Comparison of ENCODE assay signal across 14 cellular contexts in genomic region chr16:17423195-17423594, GRCh38.
"Had no signal": no experiment of that assay in that cellular context is flagged by ENCODE, and none has a peak within 500 bp of the region (broad histone marks: within the 10 kb centered on the region; RNA-seq: fewer than 3 reads in every experiment).

No MANE protein-coding gene starts in this region.

- H3K36me3 Mint-ChIP-seq: activated CD4-positive, alpha-beta memory T cell treated with anti-CD3 and anti-CD28 coated beads for 36 hours; mesothelial cell of epicardium; stimulated activated effector memory CD8-positive, alpha-beta T cell treated with anti-CD3 and anti-CD28 coated beads, Interleukin-12 subunit alpha, Interleukin-12 subunit beta, amount 100 ng/mL, for 72 hours had no signal

- H3K9me3 ChIP-seq: pancreas had no signal

- H3K4me1 ChIP-seq: lower lobe of right lung, pancreas had no signal

- H3K4me3 ChIP-seq: lower lobe of right lung, pancreas had no signal

- H3K9me3 Mint-ChIP-seq: activated CD4-positive, alpha-beta memory T cell treated with anti-CD3 and anti-CD28 coated beads for 36 hours; activated naive CD4-positive, alpha-beta T cell treated with anti-CD3 and anti-CD28 coated beads, Interleukin-2, amount 50 U/mL, for 24 hours; activated T-cell treated with anti-CD3 and anti-CD28 coated beads, Interleukin-2, amount 50 U/mL, for 24 hours; stimulated activated effector memory CD8-positive, alpha-beta T cell treated with anti-CD3 and anti-CD28 coated beads, Interleukin-12 subunit alpha, Interleukin-12 subunit beta, amount 100 ng/mL, for 72 hours had no signal

- ATAC-seq: activated CD4-positive, CD25-positive, alpha-beta regulatory T cell treated with anti-CD3 and anti-CD28 coated beads, Interleukin-2, amount 50 U/mL, for 24 hours; activated CD8-positive, alpha-beta memory T cell treated with anti-CD3 and anti-CD28 coated beads, Interleukin-2, amount 10 ng/mL, durations not matched to agents 7 days and 5 days; esophagus mucosa; lower lobe of right lung; pancreas; stimulated activated effector memory CD8-positive, alpha-beta T cell treated with anti-CD3 and anti-CD28 coated beads, Interleukin-12 subunit alpha, Interleukin-12 subunit beta, amount 100 ng/mL, for 72 hours had no signal

- H3K4me1 Mint-ChIP-seq: mesothelial cell of epicardium had no signal

- DNase-seq: activated CD4-positive, alpha-beta memory T cell treated with anti-CD3 and anti-CD28 coated beads for 36 hours; activated CD8-positive, alpha-beta memory T cell treated with anti-CD3 and anti-CD28 coated beads, Interleukin-2, amount 10 ng/mL, durations not matched to agents 7 days and 5 days; activated effector memory CD4-positive, alpha-beta T cell treated with Interleukin-2 at 50 U/mL for 16 hours; activated T-cell treated with anti-CD3 and anti-CD28 coated beads, Interleukin-2, amount 50 U/mL, for 24 hours; hippocampal formation; lower lobe of right lung; pancreas; stimulated activated CD4-positive, alpha-beta T cell treated with anti-CD3 and anti-CD28 coated beads, Interleukin-12 subunit alpha, Interleukin-12 subunit beta, amount 100 ng/mL, for 4 hours; stimulated activated CD4-positive, alpha-beta T cell treated with anti-CD3 and anti-CD28 coated beads, Interleukin-2, amount 100 ng/mL, for 24 hours had no signal

- H3K36me3 ChIP-seq: lower lobe of right lung, pancreas had no signal

- H3K27me3 ChIP-seq: pancreas had no signal

- H3K4me3 Mint-ChIP-seq: activated CD4-positive, alpha-beta memory T cell treated with anti-CD3 and anti-CD28 coated beads for 36 hours; activated CD8-positive, alpha-beta memory T cell treated with anti-CD3 and anti-CD28 coated beads, Interleukin-2, amount 10 ng/mL, durations not matched to agents 7 days and 5 days; activated naive CD4-positive, alpha-beta T cell treated with anti-CD3 and anti-CD28 coated beads, Interleukin-2, amount 50 U/mL, for 24 hours; activated T-cell treated with anti-CD3 and anti-CD28 coated beads, Interleukin-2, amount 50 U/mL, for 24 hours; mesothelial cell of epicardium; stimulated activated effector memory CD8-positive, alpha-beta T cell treated with anti-CD3 and anti-CD28 coated beads, Interleukin-12 subunit alpha, Interleukin-12 subunit beta, amount 100 ng/mL, for 72 hours had no signal

- H3K27me3 Mint-ChIP-seq: activated CD4-positive, alpha-beta memory T cell treated with anti-CD3 and anti-CD28 coated beads for 36 hours; activated CD8-positive, alpha-beta memory T cell treated with anti-CD3 and anti-CD28 coated beads, Interleukin-2, amount 10 ng/mL, durations not matched to agents 7 days and 5 days; activated naive CD4-positive, alpha-beta T cell treated with anti-CD3 and anti-CD28 coated beads, Interleukin-2, amount 50 U/mL, for 24 hours; activated T-cell treated with anti-CD3 and anti-CD28 coated beads, Interleukin-2, amount 50 U/mL, for 24 hours had no signal

- H3K27ac ChIP-seq: lower lobe of right lung, pancreas had no signal

- H3K27ac Mint-ChIP-seq: activated CD4-positive, alpha-beta memory T cell treated with anti-CD3 and anti-CD28 coated beads for 36 hours; activated CD8-positive, alpha-beta memory T cell treated with anti-CD3 and anti-CD28 coated beads, Interleukin-2, amount 10 ng/mL, durations not matched to agents 7 days and 5 days; activated naive CD4-positive, alpha-beta T cell treated with anti-CD3 and anti-CD28 coated beads, Interleukin-2, amount 50 U/mL, for 24 hours; activated T-cell treated with anti-CD3 and anti-CD28 coated beads, Interleukin-2, amount 50 U/mL, for 24 hours; mesothelial cell of epicardium; stimulated activated effector memory CD8-positive, alpha-beta T cell treated with anti-CD3 and anti-CD28 coated beads, Interleukin-12 subunit alpha, Interleukin-12 subunit beta, amount 100 ng/mL, for 72 hours had no signal
